In genomic region chr13:100870898-100871297, GRCh38 we compare ENCODE assay signal across 29 cellular contexts.
"Had no signal": no experiment of that assay in that cellular context is flagged by ENCODE, and none has a peak within 500 bp of the region (broad histone marks: within the 10 kb centered on the region; RNA-seq: fewer than 3 reads in every experiment).

No MANE protein-coding gene starts in this region.

- ATAC-seq: activated naive CD4-positive, alpha-beta T cell treated with anti-CD3 and anti-CD28 coated beads, Interleukin-2, amount 50 U/mL, for 72 hours; activated T-cell treated with anti-CD3 and anti-CD28 coated beads, Interleukin-2, amount 50 U/mL, for 4 hours; PC-3 had no signal

- H3K27ac ChIP-seq: adrenal gland, KMS-11, Peyer's patch, SJSA1 had no signal

- DNase-seq: activated CD4-positive, alpha-beta T cell treated with anti-CD3 and anti-CD28 coated beads, Interleukin-2, amount 10 ng/mL, durations not matched to agents 24 days and 14 days; activated CD4-positive, alpha-beta T cell treated with anti-CD3 and anti-CD28 coated beads, Interleukin-2, amount 50 U/mL, for 48 hours; activated CD8-positive, alpha-beta memory T cell treated with anti-CD3 and anti-CD28 coated beads, Interleukin-2, amount 50 U/mL, for 4 hours; activated gamma-delta T cell treated with Interleukin-2 at 50 U/mL for 16 hours; activated naive CD4-positive, alpha-beta T cell treated with anti-CD3 and anti-CD28 coated beads for 36 hours; activated T-cell treated with anti-CD3 and anti-CD28 coated beads for 4 hours; activated T-cell treated with anti-CD3 and anti-CD28 coated beads, Interleukin-2, amount 50 U/mL, for 4 hours; adrenal gland; anterior cingulate cortex; caudate nucleus; cerebellar nuclear complex; MM.1S; NCI-H1092 treated with DMSO at 0.1 percent for 48 hours; NCI-H1436; NCI-H1694; NCI-H1930; NCI-H510A; NCI-H69; NK-92 treated with Interleukin-12 subunit alpha and Interleukin-12 subunit beta, amount 100 ng/mL, for 24 hours; PC-3; Peyer's patch; RPMI8226; SHP77 treated with DMSO at 0.1 percent for 48 hours; SW 1271; T-helper 1 cell; T-helper 9 cell had no signal

- H3K4me1 ChIP-seq: adrenal gland, Peyer's patch had no signal

- H3K9ac ChIP-seq: KMS-11 had no signal

- H3K27me3 ChIP-seq: adrenal gland, Peyer's patch, SJSA1 had no signal

- H3K4me2 ChIP-seq: KMS-11 had no signal

- H3K36me3 ChIP-seq: adrenal gland, Peyer's patch had no signal

- H3K9me3 ChIP-seq: Peyer's patch, SJSA1 had no signal

- H3K4me3 ChIP-seq: adrenal gland, Peyer's patch, SJSA1 had no signal
